In genomic region chr5:43134019-43134418, GRCh38 we compare ENCODE assay signal across 26 cellular contexts. TPM values are rescaled to one million over a fixed set of nuclear protein-coding genes. Genes with fewer than 3 reads are reported as not detected.
A peak's percentile ranks its signal among the peaks of the same experiment; 100 is the strongest.
DNase-seq lines count a peak whose midpoint lies in the region; ATAC-seq, FAIRE-seq and TF ChIP-seq lines count a peak whose summit lies in the region.
"Had no signal": no experiment of that assay in that cellular context is flagged by ENCODE, and none has a peak within 500 bp of the region (broad histone marks: within the 10 kb centered on the region; RNA-seq: fewer than 3 reads in every experiment).

No MANE protein-coding gene starts in this region.

- H3K4me3 ChIP-seq in HepG2 (replicated peaks in 1 of 3; ENCODE audit: insufficient read depth in 1 of 3, low read depth in 2 of 3, low read length in 3 of 3), result no peak overlapping the region
- no peak overlapping the region for H3K4me3 ChIP-seq in right lobe of liver
- H3K4me3 ChIP-seq in OCI-LY7 (ENCODE audit: low read depth, low read length, poor library complexity, severe bottlenecking), result no peak overlapping the region
- H3K4me3 ChIP-seq in K562, result no peak overlapping the region
- H3K4me3 ChIP-seq: BLaER1 treated with 17β-estradiol and CSF1 and Interleukin-3, amounts not matched to agents 10 nM and 100 nM; GM23248 had no signal

- TF ChIP-seq POLR2A in HepG2 (IDR thresholded peaks at IDR 0.05; ENCODE audit: insufficient read depth in 1 of 2, low read depth in 2 of 2, low read length in 2 of 2) (no peak), right lobe of liver (IDR thresholded peaks at IDR 0.05) (no peak), K562 (conservative IDR thresholded peaks at IDR 0.05) (no peak)

- DNase-seq in HepG2 (ENCODE audit: low spot score) (no peak), right lobe of liver (no peak), OCI-LY7 (ENCODE audit: low spot score) (no peak), K562 (ENCODE audit: extremely low read depth in 1 of 4, low spot score in 3 of 4) (no peak)
- DNase-seq in activated CD8-positive, alpha-beta memory T cell treated with anti-CD3 and anti-CD28 coated beads for 24 hours, result no peak
- DNase-seq: ACHN; AML-193; BE2C; Calu3; CD4-positive, alpha-beta T cell; COR-L47; DMS53; DMS79 treated with DMSO at 0.1 percent for 48 hours; GF-D8; GM23248; H7; HCEC 1CT; HFFc6 had no signal

- TF ChIP-seq RAD21 in HepG2 (CRISPR knock-in tag; IDR thresholded peaks at IDR 0.05), result no peak
- no peak for TF ChIP-seq RAD21 in K562 (CRISPR knock-in tag; conservative IDR thresholded peaks at IDR 0.05 in 1 of 2, IDR thresholded peaks at IDR 0.05 in 1 of 2)

- H3K79me2 ChIP-seq in HepG2 (ENCODE audit: insufficient read depth, low read length) (peaks cover under 1% of the 10 kb centered on the region), OCI-LY7 (ENCODE audit: insufficient read depth, low read depth, low read length) (peaks cover 75% of the 10 kb centered on the region; the same call in 1 of the 2 replicates), K562 (ENCODE audit: control insufficient read depth, insufficient read depth, low read length) (peaks cover 64% of the 10 kb centered on the region)

- H3K27me3 ChIP-seq in HepG2 (ENCODE audit: control insufficient read depth in 1 of 2, insufficient read depth in 2 of 2, low read length in 2 of 2) (no peaks in the 10 kb centered on the region), right lobe of liver (no peaks in the 10 kb centered on the region), K562 (ENCODE audit: control insufficient read depth in 2 of 2, insufficient read depth in 2 of 2, low read length in 2 of 2) (no peaks in the 10 kb centered on the region)
- H3K27me3 ChIP-seq: BE2C; BLaER1 treated with 17β-estradiol and CSF1 and Interleukin-3, amounts not matched to agents 10 nM and 100 nM had no signal

- no peak overlapping the region for H2AFZ ChIP-seq in HepG2 (ENCODE audit: low read length)
- no peak overlapping the region for H2AFZ ChIP-seq in OCI-LY7 (ENCODE audit: low read length)
- no peak overlapping the region for H2AFZ ChIP-seq in K562 (ENCODE audit: low read depth, low read length)
- H2AFZ ChIP-seq: GM23248 had no signal

- BruUV-seq in HepG2 (replicated peaks; lab: Mats Ljungman, UMichigan), result TSS peak; percentile 11
- BruUV-seq in OCI-LY7 (replicated peaks; lab: Mats Ljungman, UMichigan), result TSS peak; percentile 12
- BruUV-seq in K562 (replicated peaks; lab: Mats Ljungman, UMichigan), result no TSS peak

- H3K9ac ChIP-seq in HepG2 (ENCODE audit: insufficient read depth, low read depth, low read length) (no peak overlapping the region), K562 (ENCODE audit: insufficient read depth in 1 of 2, low read depth in 2 of 2, low read length in 2 of 2) (no peak overlapping the region)
- H3K9ac ChIP-seq: BLaER1 treated with 17β-estradiol and CSF1 and Interleukin-3, amounts not matched to agents 10 nM and 100 nM; GM23248 had no signal

- H3K9me2 ChIP-seq in OCI-LY7 (ENCODE audit: insufficient read depth, low read length), result no peaks in the 10 kb centered on the region

- FAIRE-seq in HepG2 (lab: Jason Lieb, UNC) (no peak), K562 (lab: Jason Lieb, UNC) (peak; percentile 42)
- FAIRE-seq: A204.1, GM12892, H1 had no signal

- TF ChIP-seq CTCF in HepG2 (CRISPR knock-in tag; IDR thresholded peaks at IDR 0.05), result no peak
- TF ChIP-seq CTCF in right lobe of liver (IDR thresholded peaks at IDR 0.05), result no peak
- no peak for TF ChIP-seq CTCF in OCI-LY7 (conservative IDR thresholded peaks at IDR 0.05; ENCODE audit: low read length)
- no peak for TF ChIP-seq CTCF in K562 (IDR thresholded peaks at IDR 0.05 in 2 of 3, conservative IDR thresholded peaks at IDR 0.05 in 1 of 3; ENCODE audit: insufficient read depth in 2 of 3, low read depth in 1 of 3, low read length in 3 of 3)

- POLR2A ChIA-PET in HepG2 (lab: Yijun Ruan, JAX), result no interaction called here
- POLR2A ChIA-PET in OCI-LY7 (lab: Charles Lee), result no interaction called here
- POLR2A ChIA-PET in K562 (lab: Yijun Ruan, JAX), result interaction anchor here (1.1 kb wide), 1 partner anchor 13 kb away, joined by 3 read pairs; no protein-coding TSS in a partner anchor

- H3K4me1 ChIP-seq in HepG2 (ENCODE audit: insufficient read depth, low read length), result 0 out of 2 replicates have a peak, but pooled peaks cover 5% of the 10 kb centered on the region
- no peaks in the 10 kb centered on the region for H3K4me1 ChIP-seq in right lobe of liver
- H3K4me1 ChIP-seq in OCI-LY7 (ENCODE audit: insufficient read depth, low read length, poor library complexity, severe bottlenecking), result no peaks in the 10 kb centered on the region
- no peaks in the 10 kb centered on the region for H3K4me1 ChIP-seq in K562 (replicated peaks in 1 of 2; ENCODE audit: control insufficient read depth in 2 of 2, insufficient read depth in 2 of 2, low read length in 2 of 2)
- H3K4me1 ChIP-seq: BE2C had no signal

- 97% methylated on average over 3 of the region's 3 CpGs for WGBS in HepG2 (ENCODE audit: low lambda C conversion rate)
- 76% methylated on average over 3 of the region's 3 CpGs for WGBS in right lobe of liver (ENCODE audit: insufficient coverage, low coverage, low lambda C conversion rate, missing lambda C conversion rate)
- 84% methylated on average over 3 of the region's 3 CpGs for WGBS in K562 (ENCODE audit: insufficient coverage, low coverage, missing lambda C conversion rate)

- in situ Hi-C loops in HepG2 (cut with HindIII; ENCODE audit: extremely low pct_ligation_motif_present, low pct_unique_long_range_greater_than_20kb), result no loop called here
- in situ Hi-C loops in K562 (cut with MboI), result no loop called here

- H3K4me2 ChIP-seq in HepG2 (ENCODE audit: low read depth, low read length) (no peak overlapping the region), OCI-LY7 (ENCODE audit: low read length) (no peak overlapping the region), K562 (ENCODE audit: insufficient read depth, low read length) (no peak overlapping the region)
- H3K4me2 ChIP-seq: BLaER1 treated with 17β-estradiol and CSF1 and Interleukin-3, amounts not matched to agents 10 nM and 100 nM had no signal

- intact Hi-C loops in HepG2 (cut with micrococcal nuclease; ENCODE audit: unreplicated experiment) (no loop called here), right lobe of liver (cut with DNase I) (no loop called here), OCI-LY7 (cut with micrococcal nuclease; ENCODE audit: unreplicated experiment) (no loop called here), K562 (cut with micrococcal nuclease) (no loop called here)

- H4K20me1 ChIP-seq in HepG2 (ENCODE audit: insufficient read depth, low read length), result no peaks in the 10 kb centered on the region
- peaks cover 3% of the 10 kb centered on the region; the same call in 1 of the 2 replicates for H4K20me1 ChIP-seq in OCI-LY7 (ENCODE audit: insufficient read depth, low read length)
- peaks cover 4% of the 10 kb centered on the region; the same call in 1 of the 2 replicates for H4K20me1 ChIP-seq in K562 (replicated peaks; ENCODE audit: control insufficient read depth, insufficient read depth, low read length)

- no peaks in the 10 kb centered on the region for H3K9me3 ChIP-seq in HepG2 (ENCODE audit: low read length)
- no peaks in the 10 kb centered on the region for H3K9me3 ChIP-seq in right lobe of liver
- H3K9me3 ChIP-seq in OCI-LY7 (ENCODE audit: low read length), result peaks cover 3% of the 10 kb centered on the region; the same call in 1 of the 2 replicates
- no peaks in the 10 kb centered on the region for H3K9me3 ChIP-seq in K562 (replicated peaks; ENCODE audit: control insufficient read depth, insufficient read depth, low read depth, low read length)
- H3K9me3 ChIP-seq: BE2C had no signal

- ATAC-seq in HepG2, result no peak
- ATAC-seq in right lobe of liver, result no peak
- ATAC-seq in K562, result no peak
- no peak for ATAC-seq in GM21576 (IDR thresholded peaks at IDR 0.05; ENCODE audit: unreplicated experiment)

- CTCF ChIA-PET in HepG2 (lab: Yijun Ruan, JAX; ENCODE audit: low intra/inter-chr PET ratio, low total read pairs), result no interaction called here
- CTCF ChIA-PET in OCI-LY7 (lab: Charles Lee; ENCODE audit: unreplicated experiment), result no interaction called here
- CTCF ChIA-PET in K562 (lab: Yijun Ruan, JAX; ENCODE audit: low intra/inter-chr PET ratio), result no interaction called here

- H3K27ac ChIP-seq in HepG2 (ENCODE audit: extremely low read length, insufficient read depth, low read length) (no peak overlapping the region), right lobe of liver (no peak overlapping the region), OCI-LY7 (ENCODE audit: low read depth, low read length, poor library complexity, severe bottlenecking) (no peak overlapping the region), K562 (ENCODE audit: extremely low read depth, low read depth, low read length) (no peak overlapping the region)
- H3K27ac ChIP-seq: 22Rv1; BLaER1 treated with 17β-estradiol and CSF1 and Interleukin-3, amounts not matched to agents 10 nM and 100 nM; GM23248 had no signal

- H3K9me1 ChIP-seq in K562 (ENCODE audit: control insufficient read depth, insufficient read depth, low read length), result no peaks in the 10 kb centered on the region

- H3K36me3 ChIP-seq in HepG2 (replicated peaks in 1 of 2; ENCODE audit: control insufficient read depth in 1 of 2, insufficient read depth in 2 of 2, low read length in 2 of 2) (peaks cover 4 to 47% of the 10 kb centered on the region in 2 experiments; a peak in 4 of 5 replicates), right lobe of liver (peaks cover 0 to 22% (median 5%) of the 10 kb centered on the region in 4 donors), OCI-LY7 (ENCODE audit: insufficient read depth, low read length) (peaks cover 100% of the 10 kb centered on the region), K562 (ENCODE audit: control insufficient read depth, insufficient read depth, low read length) (peaks cover 90% of the 10 kb centered on the region)

- TF ChIP-seq EP300 in HepG2 (IDR thresholded peaks at IDR 0.05; ENCODE audit: low read depth in 2 of 2, low read length in 2 of 2) (no peak), HepG2 (CRISPR knock-in tag; IDR thresholded peaks at IDR 0.05; ENCODE audit: borderline replicate concordance) (no peak), K562 (IDR thresholded peaks at IDR 0.05; ENCODE audit: low read length) (no peak)

RNA-seq across cellular contexts. Expression of gene ZNF131, which starts 13.3 kb away (rescaled TPM):
- 30.4 and 33.3 TPM in 2 replicates for total RNA-seq in HepG2 (2016; rRNA removed; fragmentation: Illumina TruSeq; extraction: Trizol)
- total RNA-seq in HepG2 (2016; cell fraction: cytosol; rRNA removed; fragmentation: Illumina TruSeq; extraction: Trizol; ENCODE audit: low read depth), result 20.6 and 21.5 TPM in 2 replicates
- 31.8 and 34.8 TPM in 2 replicates for total RNA-seq in HepG2 (2016; cell fraction: insoluble cytoplasmic fraction; rRNA removed; fragmentation: Illumina TruSeq; extraction: Trizol)
- total RNA-seq in HepG2 (2016; cell fraction: membrane; rRNA removed; fragmentation: Illumina TruSeq; extraction: Trizol), result 24.7 and 24.8 TPM in 2 replicates
- 35.3 and 43.2 TPM in 2 replicates for total RNA-seq in HepG2 (2016; cell fraction: nucleus; rRNA removed; fragmentation: Illumina TruSeq; extraction: Trizol)
- polyA plus RNA-seq in HepG2 (2011; rRNA removed), result 17.5 and 20.6 TPM in 2 replicates
- 9.6 and 12.2 TPM in 2 replicates for polyA plus RNA-seq in HepG2 (2011; cell fraction: cytosol; rRNA removed)
- 23.3 and 27.2 TPM in 2 replicates for polyA plus RNA-seq in HepG2 (2011; cell fraction: nucleus; rRNA removed)
- polyA plus RNA-seq in HepG2 (2012), result 15.7 and 18.4 TPM in 2 replicates
- 5.8 and 7.5 TPM in 2 replicates for polyA plus RNA-seq in HepG2 (2016; cell fraction: cytosol; fragmentation: Illumina TruSeq; extraction: Trizol; ENCODE audit: low read depth)
- 41.5 and 42.5 TPM in 2 replicates for polyA plus RNA-seq in HepG2 (2016; cell fraction: insoluble cytoplasmic fraction; fragmentation: Illumina TruSeq; extraction: Trizol; ENCODE audit: low read depth)
- polyA plus RNA-seq in HepG2 (2016; cell fraction: membrane; fragmentation: Illumina TruSeq; extraction: Trizol; ENCODE audit: low read depth), result 14.9 and 15.7 TPM in 2 replicates
- 48.4 and 55.5 TPM in 2 replicates for polyA plus RNA-seq in HepG2 (2016; cell fraction: nucleus; fragmentation: Illumina TruSeq; extraction: Trizol; ENCODE audit: insufficient read depth, low read depth)
- 16.7 and 49.5 TPM in 2 replicates for polyA minus RNA-seq in HepG2 (2011; rRNA and poly(A)+ RNA removed; ENCODE audit: low replicate concordance)
- polyA minus RNA-seq in HepG2 (2011; cell fraction: cytosol; rRNA and poly(A)+ RNA removed), result 13.2 and 14.4 TPM in 2 replicates
- polyA minus RNA-seq in HepG2 (2011; cell fraction: nucleus; rRNA and poly(A)+ RNA removed), result 62.0 and 70.7 TPM in 2 replicates
- total RNA-seq in right lobe of liver, result 10 to 100 TPM in 5 of 6 experiments, 1 to 10 TPM in 1; 9.6 to 16.3 (median 12.1) TPM
- 59.0 and 61.0 TPM in 2 replicates for total RNA-seq in OCI-LY7 (2014; rRNA removed; shearing (Covaris generic))
- total RNA-seq in OCI-LY7 (2022), result 59.4 and 62.9 TPM in 2 replicates
- total RNA-seq in K562 (2011; cell fraction: chromatin; rRNA removed; ENCODE audit: low replicate concordance), result 95.8 and 263 TPM in 2 replicates
- total RNA-seq in K562 (2011; cell fraction: nucleolus; rRNA removed), result 66.7 and 82.6 TPM in 2 replicates
- 118 and 141 TPM in 2 replicates for total RNA-seq in K562 (2011; cell fraction: nucleoplasm; rRNA removed)
- total RNA-seq in K562 (2014; rRNA removed), result 40.8 and 51.1 TPM in 2 replicates
- total RNA-seq in K562 (2014; rRNA removed; fragmentation: Illumina TruSeq; extraction: Trizol), result 81.9 and 86.7 TPM in 2 replicates
- total RNA-seq in K562 (2015; rRNA removed; fragmentation: Illumina TruSeq; extraction: Trizol), result 81.7 and 87.0 TPM in 2 replicates
- total RNA-seq in K562 (2021), result 46.6 and 48.1 TPM in 2 replicates
- polyA plus RNA-seq in K562 (2011; rRNA removed), result 63.3 and 73.0 TPM in 2 replicates
- 15.7 and 23.6 TPM in 2 replicates for polyA plus RNA-seq in K562 (2011; cell fraction: cytosol; rRNA removed)
- polyA plus RNA-seq in K562 (2011; cell fraction: nucleus; rRNA removed), result 53.2 and 74.4 TPM in 2 replicates
- 35.1 and 36.8 TPM in 2 replicates for polyA plus RNA-seq in K562 (2012)
- polyA plus RNA-seq in K562 (2014; fragmentation: Illumina TruSeq; extraction: Trizol), result 55.8 and 71.9 TPM in 2 replicates
- 10 to 100 TPM; 28.5 to 31.7 TPM for polyA plus RNA-seq in K562 (2014; fragmentation: Nextera tagmentation; extraction: Ambion mirVana)
- polyA plus RNA-seq in K562 (2014; rRNA removed), result 51.6 and 55.4 TPM in 2 replicates
- polyA minus RNA-seq in K562 (2011; rRNA and poly(A)+ RNA removed), result 108 and 125 TPM in 2 replicates
- polyA minus RNA-seq in K562 (2011; cell fraction: cytosol; rRNA and poly(A)+ RNA removed), result 21.7 and 31.6 TPM in 2 replicates
- 52.1 and 77.9 TPM in 2 replicates for polyA minus RNA-seq in K562 (2011; cell fraction: nucleus; rRNA and poly(A)+ RNA removed)

RNA-seq across cellular contexts. Expression of gene NIM1K, which starts 58.0 kb away (rescaled TPM):
- total RNA-seq in HepG2 (2016; rRNA removed; fragmentation: Illumina TruSeq; extraction: Trizol) (0.21 TPM in 1 of 2 replicates, not detected in the other), right lobe of liver (under 1 TPM in 4 of 6 experiments, not detected in 2; 0.06 to 0.55 (median 0.12) TPM), OCI-LY7 (2022) (0.68 TPM in 1 of 2 replicates, not detected in the other), K562 (2014; rRNA removed) (0.04 TPM in 1 of 2 replicates, not detected in the other), K562 (2014; rRNA removed; fragmentation: Illumina TruSeq; extraction: Trizol) (not detected in 2 replicates), K562 (2015; rRNA removed; fragmentation: Illumina TruSeq; extraction: Trizol) (0.07 and 0.08 TPM in 2 replicates), K562 (2021) (0.13 and 0.31 TPM in 2 replicates)
- not detected in 2 replicates for total RNA-seq in HepG2 (2016; cell fraction: cytosol; rRNA removed; fragmentation: Illumina TruSeq; extraction: Trizol; ENCODE audit: low read depth)
- not detected in 2 replicates for total RNA-seq in HepG2 (2016; cell fraction: insoluble cytoplasmic fraction; rRNA removed; fragmentation: Illumina TruSeq; extraction: Trizol)
- not detected in 2 replicates for total RNA-seq in HepG2 (2016; cell fraction: membrane; rRNA removed; fragmentation: Illumina TruSeq; extraction: Trizol)
- total RNA-seq in HepG2 (2016; cell fraction: nucleus; rRNA removed; fragmentation: Illumina TruSeq; extraction: Trizol), result not detected in 2 replicates
- polyA plus RNA-seq in HepG2 (2011; rRNA removed) (0.04 TPM in 1 of 2 replicates, not detected in the other), K562 (2011; rRNA removed) (0.04 TPM in 1 of 2 replicates, not detected in the other), K562 (2014; fragmentation: Illumina TruSeq; extraction: Trizol) (0.04 and 0.09 TPM in 2 replicates), K562 (2014; fragmentation: Nextera tagmentation; extraction: Ambion mirVana) (under 1 TPM in 1 of 2 experiments, not detected in 1; 0.03 TPM), K562 (2014; rRNA removed) (0.34 TPM in 1 of 2 replicates, not detected in the other)
- 0.01 TPM in 1 of 2 replicates, not detected in the other for polyA plus RNA-seq in HepG2 (2011; cell fraction: cytosol; rRNA removed)
- polyA plus RNA-seq in HepG2 (2011; cell fraction: nucleus; rRNA removed), result 0.12 TPM in 1 of 2 replicates, not detected in the other
- polyA plus RNA-seq in HepG2 (2012), result not detected in 2 replicates
- polyA plus RNA-seq in HepG2 (2016; cell fraction: cytosol; fragmentation: Illumina TruSeq; extraction: Trizol; ENCODE audit: low read depth), result not detected in 2 replicates
- polyA plus RNA-seq in HepG2 (2016; cell fraction: insoluble cytoplasmic fraction; fragmentation: Illumina TruSeq; extraction: Trizol; ENCODE audit: low read depth), result not detected in 2 replicates
- polyA plus RNA-seq in HepG2 (2016; cell fraction: membrane; fragmentation: Illumina TruSeq; extraction: Trizol; ENCODE audit: low read depth), result not detected in 2 replicates
- polyA plus RNA-seq in HepG2 (2016; cell fraction: nucleus; fragmentation: Illumina TruSeq; extraction: Trizol; ENCODE audit: insufficient read depth, low read depth), result not detected in 2 replicates
- 0.08 and 0.30 TPM in 2 replicates for polyA minus RNA-seq in HepG2 (2011; rRNA and poly(A)+ RNA removed; ENCODE audit: low replicate concordance)
- polyA minus RNA-seq in HepG2 (2011; cell fraction: cytosol; rRNA and poly(A)+ RNA removed), result not detected in 2 replicates
- polyA minus RNA-seq in HepG2 (2011; cell fraction: nucleus; rRNA and poly(A)+ RNA removed), result 0.37 and 0.39 TPM in 2 replicates
- 0.10 and 0.41 TPM in 2 replicates for total RNA-seq in OCI-LY7 (2014; rRNA removed; shearing (Covaris generic))
- 0.12 and 0.14 TPM in 2 replicates for total RNA-seq in K562 (2011; cell fraction: chromatin; rRNA removed; ENCODE audit: low replicate concordance)
- not detected in 2 replicates for total RNA-seq in K562 (2011; cell fraction: nucleolus; rRNA removed)
- total RNA-seq in K562 (2011; cell fraction: nucleoplasm; rRNA removed), result not detected in 2 replicates
- polyA plus RNA-seq in K562 (2011; cell fraction: cytosol; rRNA removed), result 0.03 TPM in 1 of 2 replicates, not detected in the other
- 0.06 and 0.13 TPM in 2 replicates for polyA plus RNA-seq in K562 (2011; cell fraction: nucleus; rRNA removed)
- 0.08 TPM in 2 replicates for polyA plus RNA-seq in K562 (2012)
- polyA minus RNA-seq in K562 (2011; rRNA and poly(A)+ RNA removed), result 0.09 and 0.21 TPM in 2 replicates
- not detected in 2 replicates for polyA minus RNA-seq in K562 (2011; cell fraction: cytosol; rRNA and poly(A)+ RNA removed)
- 0.13 TPM in 1 of 2 replicates, not detected in the other for polyA minus RNA-seq in K562 (2011; cell fraction: nucleus; rRNA and poly(A)+ RNA removed)
- total RNA-seq: Daoy, H1, H7 had no signal
- polyA plus RNA-seq: CD14-positive monocyte, H1 had no signal
